11 cellular contexts compared by ENCODE assay signal in the genomic region with DNA sequence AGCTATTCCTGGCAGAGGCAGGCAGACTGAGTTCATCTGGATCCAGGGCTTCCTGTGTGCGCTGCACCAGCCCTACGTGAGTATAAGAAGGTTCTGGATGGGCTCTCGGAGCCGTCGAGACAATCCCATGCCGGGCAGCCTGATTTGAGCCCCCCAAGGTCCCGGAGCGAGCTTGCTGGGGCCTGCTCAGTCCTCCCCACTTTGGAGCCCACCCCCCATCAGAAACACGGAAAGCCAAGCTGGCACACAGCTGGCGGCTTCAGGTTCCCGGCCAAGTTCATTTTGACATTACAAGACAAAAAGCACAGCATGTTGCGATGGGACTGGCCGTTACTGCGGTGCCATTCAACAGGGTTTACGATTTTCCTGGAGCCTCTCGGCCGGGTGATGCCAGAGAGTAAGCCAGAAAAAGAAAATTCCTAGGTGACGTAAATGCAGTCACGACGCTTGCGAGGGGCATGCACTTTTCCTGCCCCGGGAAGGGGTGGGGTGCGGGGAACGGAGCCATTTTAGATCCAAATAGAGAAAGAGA.
DNase-seq lines count a peak whose midpoint lies in the region; ATAC-seq, FAIRE-seq and TF ChIP-seq lines count a peak whose summit lies in the region.
"Had no signal": no experiment of that assay in that cellular context is flagged by ENCODE, and none has a peak within 500 bp of the region (broad histone marks: within the 10 kb centered on the region; RNA-seq: fewer than 3 reads in every experiment).

No MANE protein-coding gene starts in this region.

- no TSS peak for BruUV-seq in HepG2 (replicated peaks; lab: Mats Ljungman, UMichigan)

- H3K4me3 ChIP-seq in H7 (ENCODE audit: insufficient read depth, low read depth, low read length) (no peak overlapping the region), colonic mucosa (no peak overlapping the region), HepG2 (replicated peaks in 1 of 3; ENCODE audit: insufficient read depth in 1 of 3, low read depth in 2 of 3, low read length in 3 of 3) (no peak overlapping the region), stomach (no peak overlapping the region)

- intact Hi-C loops in colonic mucosa (cut with DNase I): no loop called here
- intact Hi-C loops in HepG2 (cut with micrococcal nuclease; ENCODE audit: unreplicated experiment): no loop called here
- intact Hi-C loops in stomach (cut with DNase I; ENCODE audit: low total_unique reads): loop anchor here (10.0 kb wide), 1 partner anchor 162 kb away; no protein-coding TSS in a partner anchor

- 12% methylated on average over 17 of the region's 24 CpGs for WGBS in HepG2 (ENCODE audit: low lambda C conversion rate)
- 22 to 37% (median 31%) methylated on average over 17 to 24 of the region's 24 CpGs for WGBS in stomach, 5 donors

- no peak overlapping the region for H2AFZ ChIP-seq in HepG2 (ENCODE audit: low read length)

- TF ChIP-seq RAD21 in HepG2 (CRISPR knock-in tag; IDR thresholded peaks at IDR 0.05): no peak

- H3K4me1 ChIP-seq in colonic mucosa: no peaks in the 10 kb centered on the region
- no peaks in the 10 kb centered on the region for H3K4me1 ChIP-seq in HepG2 (ENCODE audit: insufficient read depth, low read length)
- peaks cover 9 to 27% (median 20%) of the 10 kb centered on the region in 4 donors for H3K4me1 ChIP-seq in stomach

- TF ChIP-seq EP300 in HepG2 (IDR thresholded peaks at IDR 0.05; ENCODE audit: low read depth in 2 of 2, low read length in 2 of 2) (no peak), HepG2 (CRISPR knock-in tag; IDR thresholded peaks at IDR 0.05; ENCODE audit: borderline replicate concordance) (no peak), stomach (IDR thresholded peaks at IDR 0.05) (peak; percentile 98)

- POLR2A ChIA-PET in HepG2 (lab: Yijun Ruan, JAX): no interaction called here

- CTCF ChIA-PET in HepG2 (lab: Yijun Ruan, JAX; ENCODE audit: low intra/inter-chr PET ratio, low total read pairs): no interaction called here

- no peak overlapping the region for H3K4me2 ChIP-seq in HepG2 (ENCODE audit: low read depth, low read length)

- no peaks in the 10 kb centered on the region; the same call in 1 of the 2 replicates for H4K20me1 ChIP-seq in HepG2 (ENCODE audit: insufficient read depth, low read length)

- no peaks in the 10 kb centered on the region; the same call in 1 of the 2 replicates for H3K27me3 ChIP-seq in H7 (ENCODE audit: control insufficient read depth, insufficient read depth, low read length)
- H3K27me3 ChIP-seq in colonic mucosa: no peaks in the 10 kb centered on the region
- peaks cover 0 to 62% of the 10 kb centered on the region in 2 experiments; a peak in 4 of 5 replicates for H3K27me3 ChIP-seq in HepG2 (ENCODE audit: control insufficient read depth in 1 of 2, insufficient read depth in 2 of 2, low read length in 2 of 2)
- peaks cover 0 to 49% (median 0%) of the 10 kb centered on the region in 3 donors for H3K27me3 ChIP-seq in stomach

- H3K36me3 ChIP-seq in H7 (replicated peaks; ENCODE audit: control insufficient read depth, insufficient read depth, low read length) (no peaks in the 10 kb centered on the region), colonic mucosa (no peaks in the 10 kb centered on the region), HepG2 (replicated peaks in 1 of 2; ENCODE audit: control insufficient read depth in 1 of 2, insufficient read depth in 2 of 2, low read length in 2 of 2) (no peaks in the 10 kb centered on the region), stomach (no peaks in the 10 kb centered on the region)

- TF ChIP-seq CTCF in colonic mucosa (IDR thresholded peaks at IDR 0.05) (no peak), HepG2 (CRISPR knock-in tag; IDR thresholded peaks at IDR 0.05) (no peak), stomach (IDR thresholded peaks at IDR 0.05) (no peak)

- DNase-seq in H7 (peak; percentile 58), colonic mucosa (peak; percentile 50), HepG2 (ENCODE audit: low spot score) (no peak), stomach (peak; percentile 42), HuH-7 (ENCODE audit: low spot score) (no peak), DMS114 treated with DMSO at 0.1 percent for 48 hours (lab: John Stamatoyannopoulos, UW; ENCODE audit: unreplicated experiment) (no peak), NCI-H146 (lab: John Stamatoyannopoulos, UW) (no peak)
- DNase-seq: activated T-cell treated with anti-CD3 and anti-CD28 coated beads for 4 hours; stimulated activated CD4-positive, alpha-beta T cell treated with anti-CD3 and anti-CD28 coated beads, Interleukin-1b, Interleukin-23, amount 100 ng/mL, for 48 hours; T-cell had no signal

- no peak for TF ChIP-seq POLR2A in HepG2 (IDR thresholded peaks at IDR 0.05; ENCODE audit: insufficient read depth in 1 of 2, low read depth in 2 of 2, low read length in 2 of 2)
- TF ChIP-seq POLR2A in stomach (IDR thresholded peaks at IDR 0.05): no peak

- H3K9me3 ChIP-seq in colonic mucosa (no peaks in the 10 kb centered on the region), HepG2 (ENCODE audit: low read length) (no peaks in the 10 kb centered on the region), stomach (no peaks in the 10 kb centered on the region)

- H3K9ac ChIP-seq in colonic mucosa (ENCODE audit: low read depth in 2 of 2, low read length in 2 of 2) (peak overlapping the region in 1 of 2 donors; percentile 66), HepG2 (ENCODE audit: insufficient read depth, low read depth, low read length) (no peak overlapping the region)

- ATAC-seq in HepG2 (no peak), GM18907 (IDR thresholded peaks at IDR 0.05; ENCODE audit: unreplicated experiment) (no peak)
- ATAC-seq: T-cell had no signal

- H3K27ac ChIP-seq in colonic mucosa: peak overlapping the region; percentile 69
- H3K27ac ChIP-seq in HepG2 (ENCODE audit: extremely low read length, insufficient read depth, low read length): no peak overlapping the region
- peak overlapping the region; percentile 76 to 92 (median 87) for H3K27ac ChIP-seq in stomach

- in situ Hi-C loops in HepG2 (cut with HindIII; ENCODE audit: extremely low pct_ligation_motif_present, low pct_unique_long_range_greater_than_20kb): loop anchor here (5.0 kb wide), 1 partner anchor 174 kb away; no protein-coding TSS in a partner anchor

- H3K79me2 ChIP-seq in HepG2 (ENCODE audit: insufficient read depth, low read length): no peaks in the 10 kb centered on the region

- no peak for FAIRE-seq in HepG2 (lab: Jason Lieb, UNC)

TF ChIP-seq in HepG2, 621 proteins besides CTCF, POLR2A, EP300 and RAD21:
- 0 out of 2 replicates have a peak, but pooled peaks have one; percentile 13 for TF ChIP-seq ZNF768 (CRISPR knock-in tag; IDR thresholded peaks at IDR 0.05)
- no peak for TF ChIP-seq ZNF354B (CRISPR knock-in tag; IDR thresholded peaks at IDR 0.05)

Comparison
In these comparisons a context has a peak if more than half of its experiments do, and no peak if none do; other contexts are left out.
1. DNase-seq: peak in H7 (single experiment), colonic mucosa (single experiment) and stomach (single experiment); none in HepG2 (single experiment), HuH-7 (single experiment), DMS114 treated with DMSO at 0.1 percent for 48 hours (single experiment) and NCI-H146 (single experiment).